ENCODE assay signal across 16 cellular contexts in genomic region chr15:101480613-101481380, GRCh38. TPM values are rescaled to one million over a fixed set of nuclear protein-coding genes. Genes with fewer than 3 reads are reported as not detected.
A peak's percentile ranks its signal among the peaks of the same experiment; 100 is the strongest.
DNase-seq lines count a peak whose midpoint lies in the region; ATAC-seq, FAIRE-seq and TF ChIP-seq lines count a peak whose summit lies in the region.
"Had no signal": no experiment of that assay in that cellular context is flagged by ENCODE, and none has a peak within 500 bp of the region (broad histone marks: within the 10 kb centered on the region; RNA-seq: fewer than 3 reads in every experiment).

No MANE protein-coding gene starts in this region.

- H3K9me3 Mint-ChIP-seq in astrocyte (ENCODE audit: unreplicated experiment) = no peaks in the 10 kb centered on the region

- H3K4me3 ChIP-seq in astrocyte (ENCODE audit: insufficient read depth, low read depth, low read length) = no peak overlapping the region
- H3K4me3 ChIP-seq in esophagus squamous epithelium = no peak overlapping the region
- H3K4me3 ChIP-seq: BLaER1 treated with 17β-estradiol and CSF1 and Interleukin-3, amounts not matched to agents 10 nM and 100 nM had no signal

- H3K79me2 ChIP-seq in astrocyte (ENCODE audit: insufficient read depth, low read length) = no peaks in the 10 kb centered on the region

- no peak overlapping the region for H3K4me2 ChIP-seq in astrocyte (ENCODE audit: low read length)
- H3K4me2 ChIP-seq: BLaER1 treated with 17β-estradiol and CSF1 and Interleukin-3, amounts not matched to agents 10 nM and 100 nM had no signal

- no peak for ATAC-seq in left lobe of liver
- ATAC-seq: HCT116 had no signal

- H3K36me3 Mint-ChIP-seq in astrocyte (ENCODE audit: low read depth, unreplicated experiment) = no peaks in the 10 kb centered on the region

- FAIRE-seq in astrocyte (lab: Jason Lieb, UNC) = no peak
- FAIRE-seq: RCC 7860 had no signal

- H3K27ac ChIP-seq in astrocyte (ENCODE audit: low read depth, low read length) = no peak overlapping the region
- peak overlapping the region; percentile 97 for H3K27ac ChIP-seq in temporal lobe (ENCODE audit: low read depth, low read length)
- no peak overlapping the region for H3K27ac ChIP-seq in esophagus squamous epithelium
- H3K27ac ChIP-seq: BLaER1 treated with 17β-estradiol and CSF1 and Interleukin-3, amounts not matched to agents 10 nM and 100 nM had no signal

- H3K4me3 Mint-ChIP-seq in astrocyte (ENCODE audit: unreplicated experiment) = peak overlapping the region; percentile 15

- H3K9ac ChIP-seq in astrocyte (ENCODE audit: low read length) = no peak overlapping the region
- H3K9ac ChIP-seq: BLaER1 treated with 17β-estradiol and CSF1 and Interleukin-3, amounts not matched to agents 10 nM and 100 nM had no signal

- no peaks in the 10 kb centered on the region for H3K36me3 ChIP-seq in astrocyte (ENCODE audit: insufficient read depth, low read length)
- H3K36me3 ChIP-seq in esophagus squamous epithelium = no peaks in the 10 kb centered on the region
- H3K36me3 ChIP-seq: BLaER1 treated with 17β-estradiol and CSF1 and Interleukin-3, amounts not matched to agents 10 nM and 100 nM had no signal

- H3K27ac Mint-ChIP-seq in astrocyte (ENCODE audit: unreplicated experiment) = no peak overlapping the region

- H3K4me1 Mint-ChIP-seq in astrocyte (ENCODE audit: low read depth, unreplicated experiment) = peaks cover 3% of the 10 kb centered on the region

- TF ChIP-seq CTCF in astrocyte (IDR thresholded peaks at IDR 0.05; ENCODE audit: insufficient read depth, low read depth, low read length) = no peak
- no peak for TF ChIP-seq CTCF in esophagus squamous epithelium (IDR thresholded peaks at IDR 0.05)

- intact Hi-C loops in esophagus squamous epithelium (cut with DNase I) = no loop called here

- H3K9me3 ChIP-seq in astrocyte (ENCODE audit: insufficient read depth, low read depth, low read length) = no peaks in the 10 kb centered on the region
- no peaks in the 10 kb centered on the region for H3K9me3 ChIP-seq in esophagus squamous epithelium
- H3K9me3 ChIP-seq: BLaER1 treated with 17β-estradiol and CSF1 and Interleukin-3, amounts not matched to agents 10 nM and 100 nM had no signal

- H3K27me3 Mint-ChIP-seq in astrocyte (ENCODE audit: low read depth, unreplicated experiment) = peaks cover 48% of the 10 kb centered on the region

- TF ChIP-seq POLR2A in esophagus squamous epithelium (IDR thresholded peaks at IDR 0.05) = no peak

- no peaks in the 10 kb centered on the region for H4K20me1 ChIP-seq in astrocyte (ENCODE audit: insufficient read depth, low read length)

- H3K27me3 ChIP-seq in astrocyte (ENCODE audit: insufficient read depth, low read length) (no peaks in the 10 kb centered on the region), esophagus squamous epithelium (no peaks in the 10 kb centered on the region)
- H3K27me3 ChIP-seq: BLaER1 treated with 17β-estradiol and CSF1 and Interleukin-3, amounts not matched to agents 10 nM and 100 nM had no signal

- H3K4me1 ChIP-seq in astrocyte (ENCODE audit: insufficient read depth, low read length) (no peaks in the 10 kb centered on the region), esophagus squamous epithelium (peaks cover 0 to 27% (median 5%) of the 10 kb centered on the region in 3 donors)
- H3K4me1 ChIP-seq: BLaER1 treated with 17β-estradiol and CSF1 and Interleukin-3, amounts not matched to agents 10 nM and 100 nM had no signal

- DNase-seq in activated effector memory CD4-positive, alpha-beta T cell treated with anti-CD3 and anti-CD28 coated beads, Interleukin-2, amount 50 U/mL, for 16 hours = peak; percentile 51
- no peak for DNase-seq in activated effector memory CD4-positive, alpha-beta T cell treated with Interleukin-2 at 50 U/mL for 16 hours
- DNase-seq in astrocyte (ENCODE audit: low read depth) = no peak
- peak; percentile 28 for DNase-seq in left lobe of liver (ENCODE audit: low spot score)
- DNase-seq in amniotic stem cell (lab: John Stamatoyannopoulos, UW) = no peak
- no peak for DNase-seq in esophagus squamous epithelium (lab: John Stamatoyannopoulos, UW)
- DNase-seq in cortex of kidney (lab: John Stamatoyannopoulos, UW) = no peak
- DNase-seq: 8988T, Kasumi-1, NCI-H2029, NCI-H510A treated with DMSO at 0.1 percent for 48 hours, SIG-M5 had no signal

- 84 to 85% methylated on average over 17 to 20 of the region's 23 CpGs for WGBS in esophagus squamous epithelium, 2 donors

- no peak overlapping the region for H2AFZ ChIP-seq in astrocyte (ENCODE audit: low read depth, low read length)

RNA-seq across cellular contexts. Expression of gene PCSK6, which starts 8.7 kb away (rescaled TPM):
- total RNA-seq in astrocyte = 0.36 and 1.3 TPM in 2 replicates
- 180 TPM for total RNA-seq in left lobe of liver
- 11.8 TPM for total RNA-seq in temporal lobe
- 10 to 100 TPM in 1 of 4 donors, 1 to 10 TPM in 3; 5.1 to 13.8 (median 9.2) TPM for total RNA-seq in esophagus squamous epithelium

Comparison
In these comparisons a context has a peak if more than half of its experiments do, and no peak if none do; other contexts are left out.
1. DNase-seq: peak in activated effector memory CD4-positive, alpha-beta T cell treated with anti-CD3 and anti-CD28 coated beads, Interleukin-2, amount 50 U/mL, for 16 hours (single experiment) and left lobe of liver (single experiment); none in activated effector memory CD4-positive, alpha-beta T cell treated with Interleukin-2 at 50 U/mL for 16 hours (single experiment), astrocyte (single experiment), amniotic stem cell (single experiment), esophagus squamous epithelium (single experiment) and cortex of kidney (single experiment).
2. RNA of gene PCSK6, which starts 8.7 kb away (total RNA-seq): 180 TPM in left lobe of liver (single experiment); 11.8 TPM in temporal lobe (single experiment), 5.1 to 13.8 TPM in esophagus squamous epithelium and 0.36 to 1.3 TPM in astrocyte; every median in the first group is over 10 times any median in the second.